Comparison of ENCODE assay signal across 24 cellular contexts in the genomic region with DNA sequence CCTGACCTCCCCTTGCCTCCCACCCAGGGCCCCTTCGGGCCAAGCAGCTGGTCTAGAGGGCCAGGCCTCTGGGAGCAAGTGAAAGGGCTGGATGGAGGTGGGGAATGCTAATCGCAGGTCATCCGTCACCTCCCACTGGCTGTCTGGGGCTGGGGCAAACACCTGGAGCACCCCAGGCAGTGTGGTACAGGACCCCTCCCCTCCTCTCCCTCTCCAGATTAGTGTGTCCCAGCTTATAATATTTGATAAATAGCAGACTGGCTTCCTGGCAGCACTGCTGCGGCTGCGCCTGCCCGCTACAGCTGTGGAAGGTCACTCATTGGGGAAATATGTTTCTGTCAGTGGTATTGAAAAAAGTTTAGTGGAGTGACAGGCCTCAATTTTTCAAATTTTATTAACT.
DNase-seq lines count a peak whose midpoint lies in the region; ATAC-seq, FAIRE-seq and TF ChIP-seq lines count a peak whose summit lies in the region.
"Had no signal": no experiment of that assay in that cellular context is flagged by ENCODE, and none has a peak within 500 bp of the region (broad histone marks: within the 10 kb centered on the region; RNA-seq: fewer than 3 reads in every experiment).

No MANE protein-coding gene starts in this region.

- H3K79me1 ChIP-seq in H1 (ENCODE audit: low read depth, low read length) = no peaks in the 10 kb centered on the region

- no peak overlapping the region for H3K9ac ChIP-seq in BLaER1 treated with 17β-estradiol and CSF1 and Interleukin-3, amounts not matched to agents 10 nM and 100 nM
- H3K9ac ChIP-seq in H1 (replicated peaks in 1 of 4; ENCODE audit: extremely low read depth in 1 of 4, low read depth in 3 of 4, low read length in 3 of 4) = no peak overlapping the region
- H3K9ac ChIP-seq: GM23248 had no signal

- no peaks in the 10 kb centered on the region for H3K36me3 Mint-ChIP-seq in endothelial cell (ENCODE audit: low read depth, unreplicated experiment)

- H4K5ac ChIP-seq in H1 (ENCODE audit: insufficient read length, low read depth, low read length) = no peak overlapping the region

- peaks cover 15 to 64% (median 34%) of the 10 kb centered on the region in 11 experiments; a peak in 21 of 22 replicates for H3K36me3 ChIP-seq in BLaER1 treated with 17β-estradiol and CSF1 and Interleukin-3, amounts not matched to agents 10 nM and 100 nM
- H3K36me3 ChIP-seq in H1 (ENCODE audit: control insufficient read depth in 2 of 4, insufficient read depth in 4 of 4, low read length in 3 of 4) = no peaks in the 10 kb centered on the region; a peak in 1 of 8 replicates
- no peaks in the 10 kb centered on the region for H3K36me3 ChIP-seq in OCI-LY7 (ENCODE audit: insufficient read depth, low read length)

- no peaks in the 10 kb centered on the region for H3K27me3 Mint-ChIP-seq in endothelial cell (ENCODE audit: unreplicated experiment)
- H3K27me3 Mint-ChIP-seq: CD4-positive, CD25-positive, alpha-beta regulatory T cell; CD8-positive, alpha-beta memory T cell; IgD-negative memory B cell had no signal

- H3K4me1 ChIP-seq in BLaER1 treated with 17β-estradiol and CSF1 and Interleukin-3, amounts not matched to agents 10 nM and 100 nM = peaks cover 13 to 45% (median 20%) of the 10 kb centered on the region in 10 experiments
- H3K4me1 ChIP-seq in H1 (replicated peaks in 1 of 4; ENCODE audit: control insufficient read depth in 3 of 4, insufficient read depth in 4 of 4, low read length in 3 of 4) = peaks cover 5 to 17% (median 9%) of the 10 kb centered on the region in 4 experiments
- no peaks in the 10 kb centered on the region for H3K4me1 ChIP-seq in OCI-LY7 (ENCODE audit: insufficient read depth, low read length, poor library complexity, severe bottlenecking)

- H3K9me3 Mint-ChIP-seq in endothelial cell (ENCODE audit: unreplicated experiment) = no peaks in the 10 kb centered on the region
- H3K9me3 Mint-ChIP-seq: CD4-positive, CD25-positive, alpha-beta regulatory T cell; CD8-positive, alpha-beta memory T cell; HFFc6; IgD-negative memory B cell had no signal

- H2AK5ac ChIP-seq in H1 (ENCODE audit: low read depth, low read length) = no peak overlapping the region

- H3K27me3 ChIP-seq in BLaER1 treated with 17β-estradiol and CSF1 and Interleukin-3, amounts not matched to agents 10 nM and 100 nM = no peaks in the 10 kb centered on the region
- H3K27me3 ChIP-seq in H1 (replicated peaks in 1 of 4; ENCODE audit: control insufficient read depth in 3 of 4, extremely low read depth in 1 of 4, insufficient read depth in 3 of 4, low read length in 3 of 4) = no peaks in the 10 kb centered on the region

- H3K79me2 ChIP-seq in H1 (ENCODE audit: control insufficient read depth in 1 of 2, insufficient read depth in 2 of 2, low read length in 2 of 2) (no peaks in the 10 kb centered on the region), OCI-LY7 (ENCODE audit: insufficient read depth, low read depth, low read length) (no peaks in the 10 kb centered on the region)

- no peak overlapping the region for H3K4me3 Mint-ChIP-seq in endothelial cell (ENCODE audit: unreplicated experiment)
- H3K4me3 Mint-ChIP-seq: CD4-positive, CD25-positive, alpha-beta regulatory T cell; CD8-positive, alpha-beta memory T cell; HFFc6; IgD-negative memory B cell had no signal

- FAIRE-seq in H1 (lab: Jason Lieb, UNC) = no peak
- FAIRE-seq: GM12878, GM19239, HepG2 had no signal

- no peaks in the 10 kb centered on the region for H3K9me2 ChIP-seq in OCI-LY7 (ENCODE audit: insufficient read depth, low read length)

- no peaks in the 10 kb centered on the region for H3K23me2 ChIP-seq in H1 (ENCODE audit: low read depth, low read length)

- peak overlapping the region in 7 of 11 experiments; percentile 10 to 49 (median 36); a peak in 8 of 22 replicates for H3K4me2 ChIP-seq in BLaER1 treated with 17β-estradiol and CSF1 and Interleukin-3, amounts not matched to agents 10 nM and 100 nM
- no peak overlapping the region for H3K4me2 ChIP-seq in H1 (ENCODE audit: insufficient read depth in 1 of 2, low read depth in 2 of 2, low read length in 2 of 2)
- no peak overlapping the region for H3K4me2 ChIP-seq in OCI-LY7 (ENCODE audit: low read length)

- H4K8ac ChIP-seq in H1 (ENCODE audit: extremely low read depth, insufficient read depth, low read length) = peak overlapping the region; percentile 28; the same call in 1 of the 2 replicates

- H3K18ac ChIP-seq in H1 (ENCODE audit: extremely low read depth, low read length) = peak overlapping the region; percentile 60; the same call in 1 of the 2 replicates

- H2BK15ac ChIP-seq in H1 (ENCODE audit: low read length) = no peak overlapping the region

- TF ChIP-seq POLR2A in H1 (IDR thresholded peaks at IDR 0.05; ENCODE audit: control extremely low read depth in 1 of 2, low read depth in 2 of 2, low read length in 2 of 2) = no peak

- CTCF ChIA-PET in H1 (lab: Charles Lee; ENCODE audit: partially characterized antibody) = interaction anchor here (0.7 to 9.4 kb wide), 7 partner anchors 13 to 357 kb away, joined by 3 to 99 read pairs (median 16); partner anchors contain the start of gene CLPB
- CTCF ChIA-PET in OCI-LY7 (lab: Charles Lee; ENCODE audit: unreplicated experiment) = no interaction called here

- no TSS peak for BruUV-seq in OCI-LY7 (replicated peaks; lab: Mats Ljungman, UMichigan)

- 77% methylated on average over 6 of the region's 6 CpGs; no CpG with 5 or more reads in 1 of the 2 experiments for WGBS in H1 (ENCODE audit: extremely low coverage in 1 of 2, insufficient coverage in 1 of 2, insufficient read length in 1 of 2, insufficient replicate concordance in 2 of 2, low coverage in 1 of 2, low lambda C conversion rate in 2 of 2, missing lambda C conversion rate in 1 of 2), 2 experiments

- no peak for ATAC-seq in GM21737 (IDR thresholded peaks at IDR 0.05; ENCODE audit: unreplicated experiment)
- ATAC-seq: GM12878, HCT116 had no signal

- no peak overlapping the region for H3K23ac ChIP-seq in H1 (ENCODE audit: insufficient read length)

- H3K27ac ChIP-seq in BLaER1 treated with 17β-estradiol and CSF1 and Interleukin-3, amounts not matched to agents 10 nM and 100 nM = no peak overlapping the region
- no peak overlapping the region for H3K27ac ChIP-seq in H1 (ENCODE audit: low read depth, low read length)
- H3K27ac ChIP-seq in OCI-LY7 (ENCODE audit: low read depth, low read length, poor library complexity, severe bottlenecking) = no peak overlapping the region
- H3K27ac ChIP-seq: GM23248 had no signal

- DNase-seq in SK-N-DZ (ENCODE audit: low spot score) (peak; percentile 73), H1 (ENCODE audit: low read depth in 1 of 2, low spot score in 2 of 2) (no peak), SKM-1 (lab: John Stamatoyannopoulos, UW; ENCODE audit: unreplicated experiment) (no peak), endothelial cell (ENCODE audit: low spot score) (no peak), OCI-LY7 (ENCODE audit: low spot score) (no peak)
- DNase-seq: 8988T; C1 segment of cervical spinal cord; CD4-positive, CD25-positive, alpha-beta regulatory T cell; CD8-positive, alpha-beta memory T cell; COR-L47; DMS 273 treated with DMSO at 0.1 percent for 48 hours; DMS53; DND-41; EL; GM23248; H7; HFFc6 had no signal

- peaks cover 0 to 22% (median 4%) of the 10 kb centered on the region in 11 experiments; a peak in 6 of 22 replicates for H4K20me1 ChIP-seq in BLaER1 treated with 17β-estradiol and CSF1 and Interleukin-3, amounts not matched to agents 10 nM and 100 nM
- H4K20me1 ChIP-seq in H1 (replicated peaks in 1 of 2; ENCODE audit: control insufficient read depth in 1 of 2, insufficient read depth in 2 of 2, low read length in 2 of 2) (no peaks in the 10 kb centered on the region), OCI-LY7 (ENCODE audit: insufficient read depth, low read length) (no peaks in the 10 kb centered on the region)

- TF ChIP-seq EP300 in H1 (IDR thresholded peaks at IDR 0.05; ENCODE audit: borderline replicate concordance in 1 of 2, low read depth in 2 of 2, low read length in 2 of 2) = no peak

- H3K4ac ChIP-seq in H1 (replicated peaks; ENCODE audit: insufficient read length, low read depth, low read length) = no peak overlapping the region

- peaks cover 21% of the 10 kb centered on the region for H3K4me1 Mint-ChIP-seq in endothelial cell (ENCODE audit: unreplicated experiment)

- H2BK12ac ChIP-seq in H1 (ENCODE audit: low read depth, low read length) = no peak overlapping the region

- no peak overlapping the region for H3K4me3 ChIP-seq in BLaER1 treated with 17β-estradiol and CSF1 and Interleukin-3, amounts not matched to agents 10 nM and 100 nM
- H3K4me3 ChIP-seq in H1 (ENCODE audit: extremely low read depth in 1 of 4, insufficient read depth in 2 of 4, low read depth in 3 of 4, low read length in 4 of 4) (no peak overlapping the region), OCI-LY7 (ENCODE audit: low read depth, low read length, poor library complexity, severe bottlenecking) (no peak overlapping the region)
- H3K4me3 ChIP-seq: GM12878, GM23248 had no signal

- no peak overlapping the region for H2BK120ac ChIP-seq in H1 (replicated peaks; ENCODE audit: low read depth, low read length)

- no peak for TF ChIP-seq RAD21 in H1 (IDR thresholded peaks at IDR 0.05 in 1 of 2, conservative IDR thresholded peaks at IDR 0.05 in 1 of 2; ENCODE audit: low read depth in 2 of 2, low read length in 2 of 2)

- POLR2A ChIA-PET in H1 (lab: Charles Lee; ENCODE audit: partially characterized antibody) = interaction anchor here (1.7 kb wide), 1 partner anchor 110 kb away, joined by 5 read pairs; the partner anchor contains the start of gene INPPL1
- POLR2A ChIA-PET in OCI-LY7 (lab: Charles Lee) = no interaction called here

- H3K14ac ChIP-seq in H1 (ENCODE audit: insufficient read length) = no peak overlapping the region

- H3K56ac ChIP-seq in H1 (replicated peaks; ENCODE audit: insufficient read length, low read depth, low read length) = no peak overlapping the region

- H2BK20ac ChIP-seq in H1 (ENCODE audit: low read length) = no peak overlapping the region

- intact Hi-C loops in OCI-LY7 (cut with micrococcal nuclease; ENCODE audit: unreplicated experiment) = no loop called here

- H2BK5ac ChIP-seq in H1 (ENCODE audit: low read depth, low read length) = no peak overlapping the region

- no peak overlapping the region for H3K27ac Mint-ChIP-seq in endothelial cell (ENCODE audit: unreplicated experiment)
- H3K27ac Mint-ChIP-seq: HFFc6, IgD-negative memory B cell had no signal

- no peak overlapping the region for H2AFZ ChIP-seq in H1 (ENCODE audit: low read length)
- no peak overlapping the region for H2AFZ ChIP-seq in OCI-LY7 (ENCODE audit: low read length)
- H2AFZ ChIP-seq: GM23248 had no signal

- H3K9me3 ChIP-seq in BLaER1 treated with 17β-estradiol and CSF1 and Interleukin-3, amounts not matched to agents 10 nM and 100 nM (replicated peaks in 1 of 11) = no peaks in the 10 kb centered on the region
- H3K9me3 ChIP-seq in H1 (ENCODE audit: insufficient read depth in 2 of 2, low read depth in 1 of 2, low read length in 1 of 2) (no peaks in the 10 kb centered on the region), OCI-LY7 (ENCODE audit: low read length) (no peaks in the 10 kb centered on the region)

- H4K91ac ChIP-seq in H1 (replicated peaks; ENCODE audit: insufficient read length, low read length) = no peak overlapping the region

- TF ChIP-seq CTCF in H1 (IDR thresholded peaks at IDR 0.05; ENCODE audit: control extremely low read depth in 1 of 3, insufficient read depth in 1 of 3, low read depth in 1 of 3, low read length in 3 of 3) (no peak), endothelial cell (IDR thresholded peaks at IDR 0.05; ENCODE audit: unreplicated experiment) (no peak), OCI-LY7 (conservative IDR thresholded peaks at IDR 0.05; ENCODE audit: low read length) (no peak)

Comparison
In these comparisons a context has a peak if more than half of its experiments do, and no peak if none do; other contexts are left out.
1. H3K4me2 ChIP-seq: peak in BLaER1 treated with 17β-estradiol and CSF1 and Interleukin-3, amounts not matched to agents 10 nM and 100 nM (7 of 11); none in H1 (0 of 2) and OCI-LY7 (single experiment).